In genomic region chr19:38695319-38695683, GRCh38 we compare ENCODE assay signal across 11 cellular contexts. TPM values are rescaled to one million over a fixed set of nuclear protein-coding genes. Genes with fewer than 3 reads are reported as not detected.
DNase-seq lines count a peak whose midpoint lies in the region; ATAC-seq, FAIRE-seq and TF ChIP-seq lines count a peak whose summit lies in the region.
"Had no signal": no experiment of that assay in that cellular context is flagged by ENCODE, and none has a peak within 500 bp of the region (broad histone marks: within the 10 kb centered on the region; RNA-seq: fewer than 3 reads in every experiment).

No MANE protein-coding gene starts in this region.

- peak overlapping the region; percentile 16 for H3K27ac Mint-ChIP-seq in CD8-positive, alpha-beta T cell

- TF ChIP-seq CTCF in CD8-positive, alpha-beta T cell (IDR thresholded peaks at IDR 0.05) = no peak
- TF ChIP-seq CTCF in OCI-LY1 (IDR thresholded peaks at IDR 0.05; ENCODE audit: low read length) = no peak
- TF ChIP-seq CTCF in esophagus squamous epithelium (IDR thresholded peaks at IDR 0.05) = no peak
- no peak for TF ChIP-seq CTCF in pancreas (IDR thresholded peaks at IDR 0.05)

- H3K4me3 Mint-ChIP-seq in CD8-positive, alpha-beta T cell = no peak overlapping the region

- CTCF ChIA-PET in CD8-positive, alpha-beta T cell (lab: Charles Lee) = no interaction called here

- peaks cover 5% of the 10 kb centered on the region for H3K36me3 Mint-ChIP-seq in CD8-positive, alpha-beta T cell

- POLR2A ChIA-PET in CD8-positive, alpha-beta T cell (lab: Charles Lee) = no interaction called here

- DNase-seq in CD8-positive, alpha-beta T cell = no peak
- no peak for DNase-seq in esophagus squamous epithelium (lab: John Stamatoyannopoulos, UW)
- DNase-seq in pancreas = no peak
- DNase-seq in NK-92 (lab: John Stamatoyannopoulos, UW; ENCODE audit: unreplicated experiment) = no peak
- no peak for DNase-seq in cortex of kidney (lab: John Stamatoyannopoulos, UW)
- DNase-seq in stimulated activated CD4-positive, alpha-beta T cell treated with anti-CD3 and anti-CD28 coated beads, Interleukin-12 subunit alpha, Interleukin-12 subunit beta, amount 100 ng/mL, for 4 hours = no peak
- DNase-seq: stimulated activated naive CD4-positive, alpha-beta T cell had no signal

- peak overlapping the region; percentile 60 for H3K4me2 ChIP-seq in OCI-LY1 (ENCODE audit: low read length)

- H2AFZ ChIP-seq in OCI-LY1 (ENCODE audit: low read length) = no peak overlapping the region

- WGBS in esophagus squamous epithelium, 2 donors = 59 to 67% methylated on average over 9 of the region's 9 CpGs
- WGBS in pancreas, 2 donors = 59 to 67% methylated on average over 9 of the region's 9 CpGs

- no peaks in the 10 kb centered on the region for H3F3A ChIP-seq in OCI-LY1 (ENCODE audit: insufficient read depth, low read length)

- ATAC-seq in CD8-positive, alpha-beta T cell = no peak
- no peak for ATAC-seq in pancreas
- ATAC-seq in GM21825 (IDR thresholded peaks at IDR 0.05; ENCODE audit: unreplicated experiment) = no peak

- no peaks in the 10 kb centered on the region for H3K79me2 ChIP-seq in OCI-LY1 (ENCODE audit: insufficient read depth, low read length)

- H3K9me2 ChIP-seq in OCI-LY1 (ENCODE audit: low read depth, low read length) = no peaks in the 10 kb centered on the region

- no peaks in the 10 kb centered on the region for H3K36me3 ChIP-seq in CD8-positive, alpha-beta T cell (ENCODE audit: insufficient read depth, low read length)
- H3K36me3 ChIP-seq in OCI-LY1 (ENCODE audit: insufficient read depth, low read length) = peaks cover 6% of the 10 kb centered on the region; the same call in 1 of the 2 replicates
- peaks cover 0 to 82% (median 11%) of the 10 kb centered on the region in 3 donors for H3K36me3 ChIP-seq in esophagus squamous epithelium
- peaks cover 0 to 3% (median 0%) of the 10 kb centered on the region in 3 donors for H3K36me3 ChIP-seq in pancreas

- H3K4me1 ChIP-seq in CD8-positive, alpha-beta T cell (ENCODE audit: insufficient read depth, low read length) = peaks cover 33% of the 10 kb centered on the region
- H3K4me1 ChIP-seq in OCI-LY1 (ENCODE audit: insufficient read depth, low read length, severe bottlenecking) (peaks cover 38% of the 10 kb centered on the region), esophagus squamous epithelium (peaks cover 73 to 94% (median 91%) of the 10 kb centered on the region in 3 donors), pancreas (peaks cover 0 to 23% (median 5%) of the 10 kb centered on the region in 3 donors)

- H3K9ac ChIP-seq in OCI-LY1 (ENCODE audit: low read length) = peak overlapping the region; percentile 15; the same call in 1 of the 2 replicates

- TF ChIP-seq POLR2A in esophagus squamous epithelium (IDR thresholded peaks at IDR 0.05) = no peak

- intact Hi-C loops in CD8-positive, alpha-beta T cell (cut with DNase I, micrococcal nuclease) = no loop called here
- intact Hi-C loops in esophagus squamous epithelium (cut with DNase I) (no loop called here), pancreas (cut with DNase I) (no loop called here)

- H3K27ac ChIP-seq in CD8-positive, alpha-beta T cell (ENCODE audit: low read depth, low read length) = no peak overlapping the region
- H3K27ac ChIP-seq in OCI-LY1 (ENCODE audit: low read depth, low read length, poor library complexity, severe bottlenecking) = peak overlapping the region; percentile 62
- peak overlapping the region; percentile 78 to 99 (median 94) for H3K27ac ChIP-seq in esophagus squamous epithelium
- peak overlapping the region; percentile 15 to 71 (median 38) for H3K27ac ChIP-seq in pancreas

- H3K9me3 ChIP-seq in CD8-positive, alpha-beta T cell (ENCODE audit: low read length) = no peaks in the 10 kb centered on the region
- H3K9me3 ChIP-seq in OCI-LY1 (ENCODE audit: low read length) (no peaks in the 10 kb centered on the region), esophagus squamous epithelium (no peaks in the 10 kb centered on the region), pancreas (no peaks in the 10 kb centered on the region)

- peaks cover 50% of the 10 kb centered on the region for H3K4me1 Mint-ChIP-seq in CD8-positive, alpha-beta T cell (ENCODE audit: low read depth)

- FAIRE-seq in pancreas (lab: Jason Lieb, UNC) = no peak
- FAIRE-seq: RCC 7860 had no signal

- no peaks in the 10 kb centered on the region for H3K27me3 Mint-ChIP-seq in CD8-positive, alpha-beta T cell (ENCODE audit: low read depth)

- no peaks in the 10 kb centered on the region for H4K20me1 ChIP-seq in OCI-LY1 (ENCODE audit: insufficient read depth, low read length)

- H3K27me3 ChIP-seq in CD8-positive, alpha-beta T cell (ENCODE audit: insufficient read depth, low read length) = no peaks in the 10 kb centered on the region
- H3K27me3 ChIP-seq in OCI-LY1 (ENCODE audit: insufficient read depth, low read length) (no peaks in the 10 kb centered on the region), esophagus squamous epithelium (no peaks in the 10 kb centered on the region), pancreas (no peaks in the 10 kb centered on the region)

- no peaks in the 10 kb centered on the region for H3K9me3 Mint-ChIP-seq in CD8-positive, alpha-beta T cell

- no peak overlapping the region for H3K4me3 ChIP-seq in CD8-positive, alpha-beta T cell (ENCODE audit: low read depth, low read length)
- H3K4me3 ChIP-seq in OCI-LY1 (ENCODE audit: low read depth, low read length, poor library complexity, severe bottlenecking) (peak overlapping the region; percentile 15), esophagus squamous epithelium (no peak overlapping the region), pancreas (no peak overlapping the region)

RNA-seq across cellular contexts. Expression of gene ACTN4, which starts 47.9 kb away (rescaled TPM):
- total RNA-seq in CD8-positive, alpha-beta T cell = 100 to 1,000 TPM; 110 to 111 TPM
- total RNA-seq in esophagus squamous epithelium (100 to 1,000 TPM; 302 to 705 (median 414) TPM), pancreas (100 to 1,000 TPM; 137 to 284 (median 189) TPM)
- polyA plus RNA-seq in pancreas = 100 to 1,000 TPM in 1 of 2 donors, 10 to 100 TPM in 1; 98.2 to 195 TPM

RNA-seq across cellular contexts. Expression of gene CAPN12, which starts 49.0 kb away (rescaled TPM):
- 1 to 10 TPM; 2.7 to 3.2 TPM for total RNA-seq in CD8-positive, alpha-beta T cell
- total RNA-seq in esophagus squamous epithelium (1 to 10 TPM; 1.5 to 4.2 (median 1.8) TPM), pancreas (1 to 10 TPM; 2.3 to 8.8 (median 7.1) TPM)
- polyA plus RNA-seq in pancreas = 10 to 100 TPM; 40.4 to 46.3 TPM
- total RNA-seq: Daoy had no signal
